ENCODE assay signal across 2 cellular contexts in the genomic region with DNA sequence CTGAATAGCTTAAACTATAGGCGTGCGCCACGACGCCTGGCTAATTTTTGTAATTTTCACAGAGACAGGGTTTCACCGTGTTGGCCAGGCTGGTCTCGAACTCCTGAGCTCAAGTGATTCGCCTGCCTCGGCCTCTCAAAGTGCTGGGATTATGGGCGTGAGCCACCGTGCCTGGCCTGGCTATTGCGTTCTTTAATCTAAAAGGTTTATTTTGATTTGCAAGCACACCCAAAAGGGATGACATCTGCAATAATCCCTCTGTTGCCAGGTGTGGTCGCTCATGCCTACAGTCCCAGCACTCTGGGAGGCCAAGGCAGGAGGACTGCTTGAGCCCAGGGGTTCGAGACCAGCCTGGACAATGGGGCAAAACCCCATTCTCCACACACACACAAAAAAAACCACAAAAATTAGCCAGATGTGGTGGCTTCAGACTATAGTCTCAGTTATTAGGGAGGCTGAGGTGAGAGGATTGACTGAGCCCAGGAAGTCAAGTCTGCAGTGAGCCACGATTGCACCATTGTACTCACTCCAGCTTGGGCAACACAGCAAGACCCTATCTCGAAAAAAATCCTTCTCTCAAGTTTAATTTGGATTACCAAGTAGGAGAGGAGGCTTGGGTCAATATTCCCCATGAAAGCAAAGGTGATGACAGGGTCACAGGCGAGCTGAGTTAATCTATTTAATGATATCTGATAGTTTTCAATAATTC.
TF ChIP-seq lines count a peak whose summit lies in the region.

No MANE protein-coding gene starts in this region.

TF ChIP-seq in HEK293, 187 proteins besides CTCF, POLR2A, EP300 and RAD21 (continued from another document):
- TF ChIP-seq ZNF423 (tag by site-specific recombination; IDR thresholded peaks at IDR 0.05) = no peak

TF ChIP-seq in HepG2, 621 proteins besides CTCF, POLR2A, EP300 and RAD21 (continued from another document and continues in another):
- TF ChIP-seq, protein P1, sequence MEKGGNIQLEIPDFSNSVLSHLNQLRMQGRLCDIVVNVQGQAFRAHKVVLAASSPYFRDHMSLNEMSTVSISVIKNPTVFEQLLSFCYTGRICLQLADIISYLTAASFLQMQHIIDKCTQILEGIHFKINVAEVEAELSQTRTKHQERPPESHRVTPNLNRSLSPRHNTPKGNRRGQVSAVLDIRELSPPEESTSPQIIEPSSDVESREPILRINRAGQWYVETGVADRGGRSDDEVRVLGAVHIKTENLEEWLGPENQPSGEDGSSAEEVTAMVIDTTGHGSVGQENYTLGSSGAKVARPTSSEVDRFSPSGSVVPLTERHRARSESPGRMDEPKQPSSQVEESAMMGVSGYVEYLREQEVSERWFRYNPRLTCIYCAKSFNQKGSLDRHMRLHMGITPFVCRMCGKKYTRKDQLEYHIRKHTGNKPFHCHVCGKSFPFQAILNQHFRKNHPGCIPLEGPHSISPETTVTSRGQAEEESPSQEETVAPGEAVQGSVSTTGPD (CRISPR knock-in tag; IDR thresholded peaks at IDR 0.05) = no peak
- TF ChIP-seq ZNF30 (CRISPR knock-in tag; IDR thresholded peaks at IDR 0.05) = peak; percentile 86; the same call in 1 of the 2 replicates
- no peak for TF ChIP-seq RARG (CRISPR knock-in tag; IDR thresholded peaks at IDR 0.05; ENCODE audit: low read depth)
- TF ChIP-seq NR2F2 (IDR thresholded peaks at IDR 0.05; ENCODE audit: borderline replicate concordance, low read depth) = no peak
- TF ChIP-seq NFIC (IDR thresholded peaks at IDR 0.05; ENCODE audit: low read length) = no peak
- no peak for TF ChIP-seq ZSCAN12 (CRISPR knock-in tag; IDR thresholded peaks at IDR 0.05)
- TF ChIP-seq DNMT3B (CRISPR knock-in tag; conservative IDR thresholded peaks at IDR 0.05) = no peak
- no peak for TF ChIP-seq HNRNPUL1 (IDR thresholded peaks at IDR 0.05; ENCODE audit: low read depth, low read length)
- TF ChIP-seq ZNF549 (CRISPR knock-in tag; IDR thresholded peaks at IDR 0.05) = no peak
- TF ChIP-seq BATF2 (CRISPR knock-in tag; IDR thresholded peaks at IDR 0.05) = no peak
- no peak for TF ChIP-seq SNAI1 (CRISPR knock-in tag; IDR thresholded peaks at IDR 0.05; ENCODE audit: borderline replicate concordance)
- TF ChIP-seq SNAPC4 (CRISPR knock-in tag; IDR thresholded peaks at IDR 0.05) = no peak
- TF ChIP-seq ZBTB44 (CRISPR knock-in tag; IDR thresholded peaks at IDR 0.05) = no peak
- TF ChIP-seq ZNF784 (CRISPR knock-in tag; IDR thresholded peaks at IDR 0.05; ENCODE audit: borderline replicate concordance) = no peak
- no peak for TF ChIP-seq FOXP1 (IDR thresholded peaks at IDR 0.05)
- no peak for TF ChIP-seq FOXP1 (CRISPR knock-in tag; IDR thresholded peaks at IDR 0.05)
- no peak for TF ChIP-seq ZNF75D (CRISPR knock-in tag; IDR thresholded peaks at IDR 0.05; ENCODE audit: borderline replicate concordance)
- TF ChIP-seq ZMYM4 (CRISPR knock-in tag; IDR thresholded peaks at IDR 0.05) = no peak; the same call in 1 of the 2 replicates
- 0 out of 2 replicates have a peak, but pooled peaks have one; percentile 47 for TF ChIP-seq ZNF343 (CRISPR knock-in tag; IDR thresholded peaks at IDR 0.05)
- no peak for TF ChIP-seq ZNF850 (CRISPR knock-in tag; conservative IDR thresholded peaks at IDR 0.05)
- no peak for TF ChIP-seq ZNF563 (CRISPR knock-in tag; IDR thresholded peaks at IDR 0.05)
- TF ChIP-seq, protein P2, sequence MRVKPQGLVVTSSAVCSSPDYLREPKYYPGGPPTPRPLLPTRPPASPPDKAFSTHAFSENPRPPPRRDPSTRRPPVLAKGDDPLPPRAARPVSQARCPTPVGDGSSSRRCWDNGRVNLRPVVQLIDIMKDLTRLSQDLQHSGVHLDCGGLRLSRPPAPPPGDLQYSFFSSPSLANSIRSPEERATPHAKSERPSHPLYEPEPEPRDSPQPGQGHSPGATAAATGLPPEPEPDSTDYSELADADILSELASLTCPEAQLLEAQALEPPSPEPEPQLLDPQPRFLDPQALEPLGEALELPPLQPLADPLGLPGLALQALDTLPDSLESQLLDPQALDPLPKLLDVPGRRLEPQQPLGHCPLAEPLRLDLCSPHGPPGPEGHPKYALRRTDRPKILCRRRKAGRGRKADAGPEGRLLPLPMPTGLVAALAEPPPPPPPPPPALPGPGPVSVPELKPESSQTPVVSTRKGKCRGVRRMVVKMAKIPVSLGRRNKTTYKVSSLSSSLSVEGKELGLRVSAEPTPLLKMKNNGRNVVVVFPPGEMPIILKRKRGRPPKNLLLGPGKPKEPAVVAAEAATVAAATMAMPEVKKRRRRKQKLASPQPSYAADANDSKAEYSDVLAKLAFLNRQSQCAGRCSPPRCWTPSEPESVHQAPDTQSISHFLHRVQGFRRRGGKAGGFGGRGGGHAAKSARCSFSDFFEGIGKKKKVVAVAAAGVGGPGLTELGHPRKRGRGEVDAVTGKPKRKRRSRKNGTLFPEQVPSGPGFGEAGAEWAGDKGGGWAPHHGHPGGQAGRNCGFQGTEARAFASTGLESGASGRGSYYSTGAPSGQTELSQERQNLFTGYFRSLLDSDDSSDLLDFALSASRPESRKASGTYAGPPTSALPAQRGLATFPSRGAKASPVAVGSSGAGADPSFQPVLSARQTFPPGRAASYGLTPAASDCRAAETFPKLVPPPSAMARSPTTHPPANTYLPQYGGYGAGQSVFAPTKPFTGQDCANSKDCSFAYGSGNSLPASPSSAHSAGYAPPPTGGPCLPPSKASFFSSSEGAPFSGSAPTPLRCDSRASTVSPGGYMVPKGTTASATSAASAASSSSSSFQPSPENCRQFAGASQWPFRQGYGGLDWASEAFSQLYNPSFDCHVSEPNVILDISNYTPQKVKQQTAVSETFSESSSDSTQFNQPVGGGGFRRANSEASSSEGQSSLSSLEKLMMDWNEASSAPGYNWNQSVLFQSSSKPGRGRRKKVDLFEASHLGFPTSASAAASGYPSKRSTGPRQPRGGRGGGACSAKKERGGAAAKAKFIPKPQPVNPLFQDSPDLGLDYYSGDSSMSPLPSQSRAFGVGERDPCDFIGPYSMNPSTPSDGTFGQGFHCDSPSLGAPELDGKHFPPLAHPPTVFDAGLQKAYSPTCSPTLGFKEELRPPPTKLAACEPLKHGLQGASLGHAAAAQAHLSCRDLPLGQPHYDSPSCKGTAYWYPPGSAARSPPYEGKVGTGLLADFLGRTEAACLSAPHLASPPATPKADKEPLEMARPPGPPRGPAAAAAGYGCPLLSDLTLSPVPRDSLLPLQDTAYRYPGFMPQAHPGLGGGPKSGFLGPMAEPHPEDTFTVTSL (CRISPR knock-in tag; IDR thresholded peaks at IDR 0.05; ENCODE audit: borderline replicate concordance) = no peak
- TF ChIP-seq MTERF4 (CRISPR knock-in tag; IDR thresholded peaks at IDR 0.05) = no peak
- 0 out of 2 replicates have a peak, but pooled peaks have one; percentile 45 for TF ChIP-seq AKAP8 (CRISPR knock-in tag; IDR thresholded peaks at IDR 0.05)
- no peak for TF ChIP-seq SP2 (CRISPR knock-in tag; IDR thresholded peaks at IDR 0.05)
- peak; percentile 45; the same call in 1 of the 2 replicates for TF ChIP-seq EED (CRISPR knock-in tag; IDR thresholded peaks at IDR 0.05)
- no peak for TF ChIP-seq IRF1 (CRISPR knock-in tag; IDR thresholded peaks at IDR 0.05; ENCODE audit: low read depth)
- no peak for TF ChIP-seq HOXA3 (CRISPR knock-in tag; IDR thresholded peaks at IDR 0.05)
- TF ChIP-seq ZNF891 (CRISPR knock-in tag; IDR thresholded peaks at IDR 0.05) = 0 out of 2 replicates have a peak, but pooled peaks have one; percentile 52
- TF ChIP-seq LRRFIP1 (CRISPR knock-in tag; conservative IDR thresholded peaks at IDR 0.05) = no peak
- TF ChIP-seq TBX3 (IDR thresholded peaks at IDR 0.05; ENCODE audit: borderline replicate concordance) = no peak
- no peak for TF ChIP-seq ZKSCAN5 (CRISPR knock-in tag; IDR thresholded peaks at IDR 0.05)
- TF ChIP-seq JUNB (CRISPR knock-in tag; IDR thresholded peaks at IDR 0.05; ENCODE audit: borderline replicate concordance) = no peak
- TF ChIP-seq HNRNPL (IDR thresholded peaks at IDR 0.05; ENCODE audit: low read depth, low read length) = no peak
- peak; percentile 89; the same call in 1 of the 2 replicates for TF ChIP-seq KDM1A (CRISPR knock-in tag; IDR thresholded peaks at IDR 0.05)
- TF ChIP-seq ARID2 (CRISPR knock-in tag; IDR thresholded peaks at IDR 0.05; ENCODE audit: borderline replicate concordance) = no peak
- TF ChIP-seq PHF20 (CRISPR knock-in tag; IDR thresholded peaks at IDR 0.05) = no peak
